ENCODE assay signal across 1 cellular context in the genomic region with DNA sequence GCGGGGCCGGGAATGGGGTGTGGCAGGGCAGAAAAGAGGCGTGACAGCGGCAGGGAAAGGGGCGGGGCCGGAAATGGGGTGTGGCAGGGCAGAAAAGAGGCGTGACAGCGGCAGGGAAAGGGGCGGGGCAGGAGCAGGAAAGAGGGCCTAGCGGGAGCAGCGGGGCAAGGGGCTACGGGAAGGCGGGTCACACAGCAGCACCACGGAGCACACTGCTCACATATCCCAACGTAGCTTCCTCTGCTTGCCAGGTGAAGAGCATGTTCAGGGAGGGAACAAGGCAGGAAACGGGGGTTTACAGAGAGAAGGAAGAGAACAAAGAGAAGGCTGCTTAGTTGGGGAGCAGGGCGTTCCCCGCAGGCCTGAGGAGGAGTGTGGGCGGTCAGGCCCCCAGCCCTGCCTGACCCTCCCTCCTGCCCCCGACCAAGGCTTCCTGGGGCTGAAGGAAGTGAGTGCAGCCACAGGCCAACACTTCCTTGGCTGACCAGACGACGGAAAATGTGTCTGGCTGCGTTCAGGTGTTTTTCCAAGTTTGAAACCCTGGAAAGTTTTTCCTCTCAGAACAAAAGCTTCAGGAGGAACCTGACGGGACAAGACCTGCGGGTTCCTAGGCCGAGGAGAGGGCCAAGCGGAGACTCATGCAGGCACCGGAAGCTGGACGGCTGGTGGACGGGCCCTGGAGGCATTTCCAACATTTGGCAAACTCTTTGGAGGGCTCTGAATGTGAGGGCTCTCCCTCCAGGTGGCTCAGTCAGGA.
TF ChIP-seq lines count a peak whose summit lies in the region.

No MANE protein-coding gene starts in this region.

TF ChIP-seq in SK-N-SH, 30 proteins besides CTCF, POLR2A, EP300 and RAD21:
- TF ChIP-seq FOXJ3 (CRISPR knock-in tag; IDR thresholded peaks at IDR 0.05) (no peak), ELF1 (IDR thresholded peaks at IDR 0.05) (no peak), NFIC (IDR thresholded peaks at IDR 0.05; ENCODE audit: borderline replicate concordance) (no peak), SMC3 (IDR thresholded peaks at IDR 0.05; ENCODE audit: low read depth, low read length) (no peak), CHD2 (IDR thresholded peaks at IDR 0.05; ENCODE audit: low read length, partially characterized antibody) (no peak), SIN3A (IDR thresholded peaks at IDR 0.05; ENCODE audit: borderline replicate concordance, low read depth, low read length) (no peak), RXRA (IDR thresholded peaks at IDR 0.05; ENCODE audit: borderline replicate concordance, low read depth) (no peak), TAF1 (IDR thresholded peaks at IDR 0.05; ENCODE audit: borderline replicate concordance, low read depth, low read length) (no peak), YY1 (IDR thresholded peaks at IDR 0.05; ENCODE audit: low read depth) (no peak), RFX5 (IDR thresholded peaks at IDR 0.05; ENCODE audit: low read length) (no peak), NRF1 (IDR thresholded peaks at IDR 0.05; ENCODE audit: low read depth, low read length) (no peak), GABPA (IDR thresholded peaks at IDR 0.05; ENCODE audit: low read depth) (no peak), FOXM1 (IDR thresholded peaks at IDR 0.05; ENCODE audit: low read depth) (no peak)
- TF ChIP-seq, protein P1, sequence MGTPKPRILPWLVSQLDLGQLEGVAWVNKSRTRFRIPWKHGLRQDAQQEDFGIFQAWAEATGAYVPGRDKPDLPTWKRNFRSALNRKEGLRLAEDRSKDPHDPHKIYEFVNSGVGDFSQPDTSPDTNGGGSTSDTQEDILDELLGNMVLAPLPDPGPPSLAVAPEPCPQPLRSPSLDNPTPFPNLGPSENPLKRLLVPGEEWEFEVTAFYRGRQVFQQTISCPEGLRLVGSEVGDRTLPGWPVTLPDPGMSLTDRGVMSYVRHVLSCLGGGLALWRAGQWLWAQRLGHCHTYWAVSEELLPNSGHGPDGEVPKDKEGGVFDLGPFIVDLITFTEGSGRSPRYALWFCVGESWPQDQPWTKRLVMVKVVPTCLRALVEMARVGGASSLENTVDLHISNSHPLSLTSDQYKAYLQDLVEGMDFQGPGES (IDR thresholded peaks at IDR 0.05; ENCODE audit: low read depth, low read length): no peak
- TF ChIP-seq, protein P2, sequence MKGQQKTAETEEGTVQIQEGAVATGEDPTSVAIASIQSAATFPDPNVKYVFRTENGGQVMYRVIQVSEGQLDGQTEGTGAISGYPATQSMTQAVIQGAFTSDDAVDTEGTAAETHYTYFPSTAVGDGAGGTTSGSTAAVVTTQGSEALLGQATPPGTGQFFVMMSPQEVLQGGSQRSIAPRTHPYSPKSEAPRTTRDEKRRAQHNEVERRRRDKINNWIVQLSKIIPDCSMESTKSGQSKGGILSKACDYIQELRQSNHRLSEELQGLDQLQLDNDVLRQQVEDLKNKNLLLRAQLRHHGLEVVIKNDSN (IDR thresholded peaks at IDR 0.05; ENCODE audit: borderline replicate concordance, low read depth): no peak
- TF ChIP-seq, protein P3, sequence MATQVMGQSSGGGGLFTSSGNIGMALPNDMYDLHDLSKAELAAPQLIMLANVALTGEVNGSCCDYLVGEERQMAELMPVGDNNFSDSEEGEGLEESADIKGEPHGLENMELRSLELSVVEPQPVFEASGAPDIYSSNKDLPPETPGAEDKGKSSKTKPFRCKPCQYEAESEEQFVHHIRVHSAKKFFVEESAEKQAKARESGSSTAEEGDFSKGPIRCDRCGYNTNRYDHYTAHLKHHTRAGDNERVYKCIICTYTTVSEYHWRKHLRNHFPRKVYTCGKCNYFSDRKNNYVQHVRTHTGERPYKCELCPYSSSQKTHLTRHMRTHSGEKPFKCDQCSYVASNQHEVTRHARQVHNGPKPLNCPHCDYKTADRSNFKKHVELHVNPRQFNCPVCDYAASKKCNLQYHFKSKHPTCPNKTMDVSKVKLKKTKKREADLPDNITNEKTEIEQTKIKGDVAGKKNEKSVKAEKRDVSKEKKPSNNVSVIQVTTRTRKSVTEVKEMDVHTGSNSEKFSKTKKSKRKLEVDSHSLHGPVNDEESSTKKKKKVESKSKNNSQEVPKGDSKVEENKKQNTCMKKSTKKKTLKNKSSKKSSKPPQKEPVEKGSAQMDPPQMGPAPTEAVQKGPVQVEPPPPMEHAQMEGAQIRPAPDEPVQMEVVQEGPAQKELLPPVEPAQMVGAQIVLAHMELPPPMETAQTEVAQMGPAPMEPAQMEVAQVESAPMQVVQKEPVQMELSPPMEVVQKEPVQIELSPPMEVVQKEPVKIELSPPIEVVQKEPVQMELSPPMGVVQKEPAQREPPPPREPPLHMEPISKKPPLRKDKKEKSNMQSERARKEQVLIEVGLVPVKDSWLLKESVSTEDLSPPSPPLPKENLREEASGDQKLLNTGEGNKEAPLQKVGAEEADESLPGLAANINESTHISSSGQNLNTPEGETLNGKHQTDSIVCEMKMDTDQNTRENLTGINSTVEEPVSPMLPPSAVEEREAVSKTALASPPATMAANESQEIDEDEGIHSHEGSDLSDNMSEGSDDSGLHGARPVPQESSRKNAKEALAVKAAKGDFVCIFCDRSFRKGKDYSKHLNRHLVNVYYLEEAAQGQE (IDR thresholded peaks at IDR 0.05; ENCODE audit: low read depth, low read length): no peak
